In the genomic region with DNA sequence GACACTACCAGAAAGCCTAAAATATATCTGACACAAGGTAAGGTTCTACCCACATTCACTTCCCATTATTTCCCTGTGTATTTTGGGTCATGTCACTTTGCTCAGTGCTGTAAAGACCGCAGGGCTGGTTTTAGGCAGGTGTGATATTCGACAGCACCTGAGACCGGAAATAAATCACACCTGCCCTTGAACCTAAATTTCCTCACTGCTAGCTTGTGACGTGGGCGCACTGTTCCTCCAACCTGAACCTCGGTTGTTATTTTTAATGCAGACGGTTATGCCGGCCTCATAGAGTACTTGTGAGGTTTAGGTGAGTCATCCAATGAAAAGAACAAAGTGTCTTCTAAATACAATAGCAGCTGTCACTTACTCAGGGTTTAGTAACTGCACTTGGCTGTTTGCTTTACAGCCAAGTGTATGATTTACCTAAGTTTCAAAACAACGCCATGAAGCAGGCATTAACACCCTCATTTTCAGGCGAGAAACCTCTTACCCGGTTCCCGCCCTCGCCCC, we compare ENCODE assay signal across 9 cellular contexts. TPM values are rescaled to one million over a fixed set of nuclear protein-coding genes. Genes with fewer than 3 reads are reported as not detected.
DNase-seq lines count a peak whose midpoint lies in the region; ATAC-seq and TF ChIP-seq lines count a peak whose summit lies in the region.
"Had no signal": no experiment of that assay in that cellular context is flagged by ENCODE, and none has a peak within 500 bp of the region (broad histone marks: within the 10 kb centered on the region; RNA-seq: fewer than 3 reads in every experiment).

No MANE protein-coding gene starts in this region.

- peaks cover 4% of the 10 kb centered on the region; the same call in 1 of the 2 replicates for H3K4me1 ChIP-seq in Panc1 (ENCODE audit: control insufficient read depth, insufficient read depth, low read length)
- H3K4me1 ChIP-seq in liver (ENCODE audit: control insufficient read depth in 4 of 4, insufficient read depth in 4 of 4, low read length in 3 of 4): peaks cover 0 to 6% (median 5%) of the 10 kb centered on the region in 4 donors
- peaks cover 5 to 14% of the 10 kb centered on the region in 2 donors for H3K4me1 ChIP-seq in thoracic aorta (ENCODE audit: control insufficient read depth in 1 of 2, low read depth in 2 of 2)

- in situ Hi-C loops in Panc1 (cut with HindIII; ENCODE audit: low pct_unique_long_range_greater_than_20kb, low sequenced_read_pairs): no loop called here

- CTCF ChIA-PET in Panc1 (lab: Charles Lee): no interaction called here

- intact Hi-C loops in Panc1 (cut with micrococcal nuclease; ENCODE audit: unreplicated experiment): no loop called here

- H3K4me3 ChIP-seq in Panc1 (ENCODE audit: low read depth in 2 of 2, low read length in 2 of 2) (peak overlapping the region; percentile 67 to 71), cardiac fibroblast (replicated peaks in 1 of 2; ENCODE audit: low read depth in 2 of 2, low read length in 2 of 2) (peak overlapping the region; percentile 68 to 69), liver (ENCODE audit: low read depth in 1 of 3, low read length in 3 of 3) (peak overlapping the region; percentile 52 to 72 (median 69)), thoracic aorta (peak overlapping the region; percentile 68)
- H3K4me3 ChIP-seq: K562 had no signal

- peak; percentile 52 for ATAC-seq in GM19025 (IDR thresholded peaks at IDR 0.05; ENCODE audit: low read depth, unreplicated experiment)
- ATAC-seq in HG03139 (IDR thresholded peaks at IDR 0.05; ENCODE audit: unreplicated experiment): peak; percentile 42
- peak; percentile 68 for ATAC-seq in Panc1
- no peak for ATAC-seq in thoracic aorta (ENCODE audit: insufficient number of reproducible peaks, low FRiP score, low read depth)
- ATAC-seq: K562 had no signal

- BruUV-seq in Panc1 (replicated peaks; lab: Mats Ljungman, UMichigan): no TSS peak

- no peak for TF ChIP-seq CTCF in C4-2B (conservative IDR thresholded peaks at IDR 0.05)
- TF ChIP-seq CTCF in Panc1 (IDR thresholded peaks at IDR 0.05): no peak
- TF ChIP-seq CTCF in cardiac fibroblast (IDR thresholded peaks at IDR 0.05; ENCODE audit: low read depth, low read length): no peak
- TF ChIP-seq CTCF in liver (IDR thresholded peaks at IDR 0.05; ENCODE audit: low read depth, low read length, missing input control): no peak
- no peak for TF ChIP-seq CTCF in thoracic aorta (IDR thresholded peaks at IDR 0.05)

- no peak for TF ChIP-seq RAD21 in liver (IDR thresholded peaks at IDR 0.05)

- POLR2A ChIA-PET in Panc1 (lab: Charles Lee): interaction anchor here (0.6 kb wide), 1 partner anchor 687 kb away, joined by 3 read pairs; no protein-coding TSS in a partner anchor

- peak overlapping the region; percentile 30 to 36 for H3K9ac ChIP-seq in liver (ENCODE audit: low read depth in 1 of 2, low read length in 2 of 2)

- DNase-seq in Panc1 (ENCODE audit: low read depth, low spot score) (no peak), cardiac fibroblast (ENCODE audit: low read depth in 2 of 2) (peak; percentile 19 to 91), thoracic aorta (ENCODE audit: low spot score) (no peak), foreskin melanocyte (no peak)

- H3K27me3 ChIP-seq in Panc1 (ENCODE audit: control insufficient read depth, insufficient read depth, low read length) (no peaks in the 10 kb centered on the region), liver (ENCODE audit: control insufficient read depth in 4 of 4, insufficient read depth in 4 of 4, low read length in 3 of 4) (peaks cover 0 to 4% (median 0%) of the 10 kb centered on the region in 4 donors), thoracic aorta (replicated peaks; ENCODE audit: insufficient read depth) (no peaks in the 10 kb centered on the region)

- H3K36me3 ChIP-seq in Panc1 (ENCODE audit: control insufficient read depth, insufficient read depth, low read length) (no peaks in the 10 kb centered on the region; the same call in 1 of the 2 replicates), liver (ENCODE audit: control insufficient read depth in 4 of 4, insufficient read depth in 3 of 4, low read depth in 1 of 4, low read length in 3 of 4) (no peaks in the 10 kb centered on the region), thoracic aorta (no peaks in the 10 kb centered on the region)

- WGBS in liver: 22% methylated on average over 13 of the region's 13 CpGs

- H3K9me3 ChIP-seq in Panc1 (ENCODE audit: control insufficient read depth, insufficient read depth, low read depth, low read length): no peaks in the 10 kb centered on the region
- H3K9me3 ChIP-seq in liver (ENCODE audit: control insufficient read depth in 4 of 4, low read length in 3 of 4): peaks cover 0 to 4% (median 2%) of the 10 kb centered on the region in 4 donors
- no peaks in the 10 kb centered on the region for H3K9me3 ChIP-seq in thoracic aorta

- H3K27ac ChIP-seq in C4-2B (peak overlapping the region; percentile 64), Panc1 (ENCODE audit: low read length) (peak overlapping the region; percentile 68), liver (ENCODE audit: low read depth in 1 of 2, low read length in 2 of 2) (peak overlapping the region; percentile 67 to 71), thoracic aorta (no peak overlapping the region)

TF ChIP-seq in liver, 16 proteins besides CTCF, POLR2A, EP300 and RAD21:
- TF ChIP-seq, protein P1, sequence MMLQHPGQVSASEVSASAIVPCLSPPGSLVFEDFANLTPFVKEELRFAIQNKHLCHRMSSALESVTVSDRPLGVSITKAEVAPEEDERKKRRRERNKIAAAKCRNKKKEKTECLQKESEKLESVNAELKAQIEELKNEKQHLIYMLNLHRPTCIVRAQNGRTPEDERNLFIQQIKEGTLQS (IDR thresholded peaks at IDR 0.05): peak; percentile 71
- no peak for TF ChIP-seq FOXA2 (IDR thresholded peaks at IDR 0.05)
- TF ChIP-seq, protein P2, sequence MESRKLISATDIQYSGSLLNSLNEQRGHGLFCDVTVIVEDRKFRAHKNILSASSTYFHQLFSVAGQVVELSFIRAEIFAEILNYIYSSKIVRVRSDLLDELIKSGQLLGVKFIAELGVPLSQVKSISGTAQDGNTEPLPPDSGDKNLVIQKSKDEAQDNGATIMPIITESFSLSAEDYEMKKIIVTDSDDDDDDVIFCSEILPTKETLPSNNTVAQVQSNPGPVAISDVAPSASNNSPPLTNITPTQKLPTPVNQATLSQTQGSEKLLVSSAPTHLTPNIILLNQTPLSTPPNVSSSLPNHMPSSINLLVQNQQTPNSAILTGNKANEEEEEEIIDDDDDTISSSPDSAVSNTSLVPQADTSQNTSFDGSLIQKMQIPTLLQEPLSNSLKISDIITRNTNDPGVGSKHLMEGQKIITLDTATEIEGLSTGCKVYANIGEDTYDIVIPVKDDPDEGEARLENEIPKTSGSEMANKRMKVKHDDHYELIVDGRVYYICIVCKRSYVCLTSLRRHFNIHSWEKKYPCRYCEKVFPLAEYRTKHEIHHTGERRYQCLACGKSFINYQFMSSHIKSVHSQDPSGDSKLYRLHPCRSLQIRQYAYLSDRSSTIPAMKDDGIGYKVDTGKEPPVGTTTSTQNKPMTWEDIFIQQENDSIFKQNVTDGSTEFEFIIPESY (IDR thresholded peaks at IDR 0.05): no peak
- no peak for TF ChIP-seq EGR1 (IDR thresholded peaks at IDR 0.05; ENCODE audit: low read depth in 2 of 2)
- no peak for TF ChIP-seq HNF4G (IDR thresholded peaks at IDR 0.05)
- peak; percentile 66 for TF ChIP-seq SP1 (IDR thresholded peaks at IDR 0.05)
- no peak for TF ChIP-seq GABPA (IDR thresholded peaks at IDR 0.05 in 1 of 2, conservative IDR thresholded peaks at IDR 0.05 in 1 of 2)
- TF ChIP-seq TAF1 (conservative IDR thresholded peaks at IDR 0.05): peak; percentile 69
- TF ChIP-seq HNF4A (conservative IDR thresholded peaks at IDR 0.05): no peak
- no peak for TF ChIP-seq FOXA1 (IDR thresholded peaks at IDR 0.05)
- peak; percentile 47 to 95 for TF ChIP-seq JUND (IDR thresholded peaks at IDR 0.05)
- TF ChIP-seq, protein P3, sequence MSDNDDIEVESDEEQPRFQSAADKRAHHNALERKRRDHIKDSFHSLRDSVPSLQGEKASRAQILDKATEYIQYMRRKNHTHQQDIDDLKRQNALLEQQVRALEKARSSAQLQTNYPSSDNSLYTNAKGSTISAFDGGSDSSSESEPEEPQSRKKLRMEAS (IDR thresholded peaks at IDR 0.05): no peak
- TF ChIP-seq, protein P4, sequence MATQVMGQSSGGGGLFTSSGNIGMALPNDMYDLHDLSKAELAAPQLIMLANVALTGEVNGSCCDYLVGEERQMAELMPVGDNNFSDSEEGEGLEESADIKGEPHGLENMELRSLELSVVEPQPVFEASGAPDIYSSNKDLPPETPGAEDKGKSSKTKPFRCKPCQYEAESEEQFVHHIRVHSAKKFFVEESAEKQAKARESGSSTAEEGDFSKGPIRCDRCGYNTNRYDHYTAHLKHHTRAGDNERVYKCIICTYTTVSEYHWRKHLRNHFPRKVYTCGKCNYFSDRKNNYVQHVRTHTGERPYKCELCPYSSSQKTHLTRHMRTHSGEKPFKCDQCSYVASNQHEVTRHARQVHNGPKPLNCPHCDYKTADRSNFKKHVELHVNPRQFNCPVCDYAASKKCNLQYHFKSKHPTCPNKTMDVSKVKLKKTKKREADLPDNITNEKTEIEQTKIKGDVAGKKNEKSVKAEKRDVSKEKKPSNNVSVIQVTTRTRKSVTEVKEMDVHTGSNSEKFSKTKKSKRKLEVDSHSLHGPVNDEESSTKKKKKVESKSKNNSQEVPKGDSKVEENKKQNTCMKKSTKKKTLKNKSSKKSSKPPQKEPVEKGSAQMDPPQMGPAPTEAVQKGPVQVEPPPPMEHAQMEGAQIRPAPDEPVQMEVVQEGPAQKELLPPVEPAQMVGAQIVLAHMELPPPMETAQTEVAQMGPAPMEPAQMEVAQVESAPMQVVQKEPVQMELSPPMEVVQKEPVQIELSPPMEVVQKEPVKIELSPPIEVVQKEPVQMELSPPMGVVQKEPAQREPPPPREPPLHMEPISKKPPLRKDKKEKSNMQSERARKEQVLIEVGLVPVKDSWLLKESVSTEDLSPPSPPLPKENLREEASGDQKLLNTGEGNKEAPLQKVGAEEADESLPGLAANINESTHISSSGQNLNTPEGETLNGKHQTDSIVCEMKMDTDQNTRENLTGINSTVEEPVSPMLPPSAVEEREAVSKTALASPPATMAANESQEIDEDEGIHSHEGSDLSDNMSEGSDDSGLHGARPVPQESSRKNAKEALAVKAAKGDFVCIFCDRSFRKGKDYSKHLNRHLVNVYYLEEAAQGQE (IDR thresholded peaks at IDR 0.05): no peak
- TF ChIP-seq YY1 (IDR thresholded peaks at IDR 0.05): peak; percentile 59
- no peak for TF ChIP-seq NR2F2 (IDR thresholded peaks at IDR 0.05)
- peak; percentile 8 to 19 for TF ChIP-seq RXRA (IDR thresholded peaks at IDR 0.05)

RNA-seq across cellular contexts. Expression of a gene that starts 20.7 kb away (rescaled TPM):
- total RNA-seq in Panc1 (2021; ENCODE audit: unreplicated experiment) (3.3 TPM), liver (1 to 10 TPM; 3.2 to 7.4 TPM), thoracic aorta (10 to 100 TPM; 11.1 to 22.4 TPM)
- 1.7 TPM for polyA plus RNA-seq in Panc1 (2012; ENCODE audit: insufficient read length)
- 1 to 10 TPM in 1 of 2 donors, under 1 TPM in 1; 0.70 to 1.0 TPM for polyA plus RNA-seq in liver

RNA-seq across cellular contexts. Expression of a gene that starts 53.6 kb away (rescaled TPM):
- not detected for total RNA-seq in Panc1 (2021; ENCODE audit: unreplicated experiment)
- polyA plus RNA-seq in Panc1 (2012; ENCODE audit: insufficient read length): 0.38 TPM
- not detected for total RNA-seq in liver
- under 1 TPM in 1 of 2 donors, not detected in 1; 0.07 TPM for polyA plus RNA-seq in liver
- not detected for total RNA-seq in thoracic aorta
- total RNA-seq: K562 had no signal

Comparison
In these comparisons a context has a peak if more than half of its experiments do, and no peak if none do; other contexts are left out.
1. H3K27ac ChIP-seq: peak in C4-2B (single experiment), Panc1 (single experiment) and liver (2 of 2); none in thoracic aorta (0 of 2).
2. DNase-seq: peak in cardiac fibroblast (2 of 2); none in Panc1 (single experiment), thoracic aorta (single experiment) and foreskin melanocyte (single experiment).
3. Peak in every context shown above with its lines, with median percentiles within 50 percentile points of each other: H3K4me3 ChIP-seq.